10 cellular contexts compared by ENCODE assay signal in genomic region chr12:116882742-116883141, GRCh38. TPM values are rescaled to one million over a fixed set of nuclear protein-coding genes. Genes with fewer than 3 reads are reported as not detected.
DNase-seq lines count a peak whose midpoint lies in the region; ATAC-seq and TF ChIP-seq lines count a peak whose summit lies in the region.
"Had no signal": no experiment of that assay in that cellular context is flagged by ENCODE, and none has a peak within 500 bp of the region (broad histone marks: within the 10 kb centered on the region; RNA-seq: fewer than 3 reads in every experiment).

No MANE protein-coding gene starts in this region.

- no peaks in the 10 kb centered on the region for H3K36me3 ChIP-seq in lower lobe of right lung
- H3K36me3 ChIP-seq: breast epithelium had no signal

- no peaks in the 10 kb centered on the region for H3K9me3 Mint-ChIP-seq in CD4-positive, alpha-beta T cell
- H3K9me3 Mint-ChIP-seq in activated B cell treated with CpG ODN at 0.5 μM for 24 hours, result no peaks in the 10 kb centered on the region
- peaks cover 6% of the 10 kb centered on the region for H3K9me3 Mint-ChIP-seq in glutamatergic neuron (ENCODE audit: unreplicated experiment)

- peaks cover 42% of the 10 kb centered on the region for H3K4me1 ChIP-seq in lower lobe of right lung

- peaks cover 38% of the 10 kb centered on the region for H3K4me1 Mint-ChIP-seq in CD4-positive, alpha-beta T cell (ENCODE audit: low read depth)
- peaks cover 46% of the 10 kb centered on the region for H3K4me1 Mint-ChIP-seq in activated B cell treated with CpG ODN at 0.5 μM for 24 hours
- H3K4me1 Mint-ChIP-seq in T-helper 17 cell, result peaks cover 27% of the 10 kb centered on the region
- peaks cover 23% of the 10 kb centered on the region for H3K4me1 Mint-ChIP-seq in glutamatergic neuron (ENCODE audit: low read depth, unreplicated experiment)

- no peak overlapping the region for H3K27ac Mint-ChIP-seq in CD4-positive, alpha-beta T cell
- H3K27ac Mint-ChIP-seq in activated B cell treated with CpG ODN at 0.5 μM for 24 hours (no peak overlapping the region), T-helper 17 cell (no peak overlapping the region), glutamatergic neuron (ENCODE audit: unreplicated experiment) (no peak overlapping the region)

- no peak for TF ChIP-seq CTCF in CD4-positive, alpha-beta T cell (IDR thresholded peaks at IDR 0.05)
- peak; percentile 40 for TF ChIP-seq CTCF in HFF-Myc (IDR thresholded peaks at IDR 0.05; ENCODE audit: low read depth, low read length, missing control alignments)
- no peak for TF ChIP-seq CTCF in activated B cell treated with CpG ODN at 0.5 μM for 24 hours (IDR thresholded peaks at IDR 0.05)
- TF ChIP-seq CTCF in lower lobe of right lung (IDR thresholded peaks at IDR 0.05), result peak; percentile 19
- no peak for TF ChIP-seq CTCF in glutamatergic neuron (IDR thresholded peaks at IDR 0.05; ENCODE audit: partially characterized antibody, unreplicated experiment)

- peak overlapping the region; percentile 18 for H3K4me3 Mint-ChIP-seq in CD4-positive, alpha-beta T cell
- H3K4me3 Mint-ChIP-seq in activated B cell treated with CpG ODN at 0.5 μM for 24 hours, result peak overlapping the region; percentile 78
- H3K4me3 Mint-ChIP-seq in T-helper 17 cell, result no peak overlapping the region
- H3K4me3 Mint-ChIP-seq in glutamatergic neuron (ENCODE audit: unreplicated experiment), result no peak overlapping the region

- H3K9me3 ChIP-seq in CD4-positive, alpha-beta T cell (ENCODE audit: control insufficient read depth, low read length), result no peaks in the 10 kb centered on the region
- H3K9me3 ChIP-seq in lower lobe of right lung, result no peaks in the 10 kb centered on the region
- no peaks in the 10 kb centered on the region for H3K9me3 ChIP-seq in T-helper 17 cell (ENCODE audit: control insufficient read depth, low read length, poor library complexity, severe bottlenecking)
- H3K9me3 ChIP-seq: breast epithelium had no signal

- H3K36me3 Mint-ChIP-seq in CD4-positive, alpha-beta T cell (ENCODE audit: low read depth), result no peaks in the 10 kb centered on the region
- H3K36me3 Mint-ChIP-seq in activated B cell treated with CpG ODN at 0.5 μM for 24 hours (ENCODE audit: low read depth) (no peaks in the 10 kb centered on the region), T-helper 17 cell (ENCODE audit: low read depth) (peaks cover 15% of the 10 kb centered on the region), glutamatergic neuron (ENCODE audit: unreplicated experiment) (no peaks in the 10 kb centered on the region)

- intact Hi-C loops in CD4-positive, alpha-beta T cell (cut with DNase I, micrococcal nuclease), result loop anchor here in 1 of 2 experiments (2.0 kb wide), 1 partner anchor 180 kb away; no protein-coding TSS in a partner anchor
- intact Hi-C loops in activated B cell treated with CpG ODN at 0.5 μM for 24 hours (cut with micrococcal nuclease), result loop anchor here (1.0 to 5.0 kb wide), 4 partner anchors 80 to 1135 kb away; partner anchors contain the start of gene RFC5
- intact Hi-C loops in lower lobe of right lung (cut with DNase I), result no loop called here

- DNase-seq in CD4-positive, alpha-beta T cell, result no peak
- DNase-seq in HFF-Myc (ENCODE audit: extremely low read depth, low read depth), result no peak
- no peak for DNase-seq in activated B cell treated with CpG ODN at 0.5 μM for 24 hours
- no peak for DNase-seq in lower lobe of right lung
- no peak for DNase-seq in MV-4-11 (lab: John Stamatoyannopoulos, UW)
- no peak for DNase-seq in T-helper 17 cell
- DNase-seq in glutamatergic neuron, result no peak
- DNase-seq: NCI-H2171 had no signal

- peaks cover 56% of the 10 kb centered on the region for H3K27me3 ChIP-seq in CD4-positive, alpha-beta T cell (ENCODE audit: control insufficient read depth, insufficient read depth, low read length)
- H3K27me3 ChIP-seq in lower lobe of right lung (ENCODE audit: low read depth), result peaks cover 61% of the 10 kb centered on the region

- H3K27ac ChIP-seq in CD4-positive, alpha-beta T cell (ENCODE audit: low read depth, low read length), result no peak overlapping the region
- H3K27ac ChIP-seq in lower lobe of right lung, result no peak overlapping the region
- H3K27ac ChIP-seq: breast epithelium had no signal

- CTCF ChIA-PET in CD4-positive, alpha-beta T cell (lab: Charles Lee), result no interaction called here
- CTCF ChIA-PET in activated B cell treated with CpG ODN at 0.5 μM for 24 hours (lab: Charles Lee), result interaction anchor here (0.8 to 2.7 kb wide), 4 partner anchors 123 to 179 kb away, joined by 3 to 26 read pairs (median 10); no protein-coding TSS in a partner anchor

- H3K27me3 Mint-ChIP-seq in CD4-positive, alpha-beta T cell, result peaks cover 71% of the 10 kb centered on the region
- peaks cover 33% of the 10 kb centered on the region for H3K27me3 Mint-ChIP-seq in activated B cell treated with CpG ODN at 0.5 μM for 24 hours
- H3K27me3 Mint-ChIP-seq in T-helper 17 cell, result peaks cover 76% of the 10 kb centered on the region
- H3K27me3 Mint-ChIP-seq in glutamatergic neuron (ENCODE audit: unreplicated experiment), result peaks cover 34% of the 10 kb centered on the region

- POLR2A ChIA-PET in CD4-positive, alpha-beta T cell (lab: Charles Lee), result no interaction called here
- POLR2A ChIA-PET in activated B cell treated with CpG ODN at 0.5 μM for 24 hours (lab: Charles Lee), result interaction anchor here (3.9 kb wide), 1 partner anchor 21 kb away, joined by 18 read pairs; no protein-coding TSS in a partner anchor

- ATAC-seq in CD4-positive, alpha-beta T cell (ENCODE audit: poor library complexity), result no peak
- ATAC-seq in activated B cell treated with CpG ODN at 0.5 μM for 24 hours (ENCODE audit: low read depth) (peak; percentile 16), lower lobe of right lung (no peak), T-helper 17 cell (no peak), GM19023 (IDR thresholded peaks at IDR 0.05; ENCODE audit: unreplicated experiment) (no peak)

- no peak overlapping the region for H3K4me3 ChIP-seq in HFF-Myc (replicated peaks; ENCODE audit: low read depth, low read length)
- no peak overlapping the region for H3K4me3 ChIP-seq in lower lobe of right lung

RNA-seq across cellular contexts. Expression of gene HRK, which starts 1.5 kb away (rescaled TPM):
- total RNA-seq in CD4-positive, alpha-beta T cell, result not detected
- 2.6 and 4.7 TPM in 2 replicates for total RNA-seq in activated B cell treated with CpG ODN at 0.5 μM for 24 hours
- total RNA-seq in lower lobe of right lung, result 0.18 TPM
- total RNA-seq in T-helper 17 cell, result under 1 TPM in 1 of 2 donors, not detected in 1; 0.30 TPM
- 2.4 TPM for total RNA-seq in glutamatergic neuron (ENCODE audit: unreplicated experiment)

RNA-seq across cellular contexts. Expression of gene FBXW8, which starts 28.0 kb away (rescaled TPM):
- 1 to 10 TPM; 6.6 to 7.3 TPM for total RNA-seq in CD4-positive, alpha-beta T cell
- total RNA-seq in activated B cell treated with CpG ODN at 0.5 μM for 24 hours (16.1 and 17.6 TPM in 2 replicates), lower lobe of right lung (16.4 TPM), T-helper 17 cell (1 to 10 TPM; 8.6 to 8.7 TPM), glutamatergic neuron (ENCODE audit: unreplicated experiment) (16.2 TPM)

Comparison
In these comparisons a context has a peak if more than half of its experiments do, and no peak if none do; other contexts are left out.
1. H3K4me3 Mint-ChIP-seq: peak in CD4-positive, alpha-beta T cell (single experiment) and activated B cell treated with CpG ODN at 0.5 μM for 24 hours (single experiment); none in T-helper 17 cell (single experiment) and glutamatergic neuron (single experiment).
2. CTCF ChIP-seq: peak in HFF-Myc (single experiment) and lower lobe of right lung (single experiment); none in CD4-positive, alpha-beta T cell (single experiment), activated B cell treated with CpG ODN at 0.5 μM for 24 hours (single experiment) and glutamatergic neuron (single experiment).